1 cellular context compared by ENCODE assay signal in genomic region chrX:109472939-109473713, GRCh38.
TF ChIP-seq lines count a peak whose summit lies in the region.

No MANE protein-coding gene starts in this region.

TF ChIP-seq in endothelial cell of umbilical vein, 7 proteins besides CTCF, POLR2A, EP300 and RAD21 (continued from another document):
- TF ChIP-seq GATA2 (IDR thresholded peaks at IDR 0.05; ENCODE audit: insufficient read depth, insufficient read length, low read depth, low read length), result no peak
